ENCODE assay signal across 8 cellular contexts in genomic region chr16:31177136-31177535, GRCh38. TPM values are rescaled to one million over a fixed set of nuclear protein-coding genes. Genes with fewer than 3 reads are reported as not detected.
DNase-seq lines count a peak whose midpoint lies in the region; ATAC-seq, FAIRE-seq and TF ChIP-seq lines count a peak whose summit lies in the region.
"Had no signal": no experiment of that assay in that cellular context is flagged by ENCODE, and none has a peak within 500 bp of the region (broad histone marks: within the 10 kb centered on the region; RNA-seq: fewer than 3 reads in every experiment).

No MANE protein-coding gene starts in this region.

- no peak for ATAC-seq in GM19455 (IDR thresholded peaks at IDR 0.05; ENCODE audit: unreplicated experiment)
- ATAC-seq: K562 had no signal

- intact Hi-C loops in OCI-LY7 (cut with micrococcal nuclease; ENCODE audit: unreplicated experiment): no loop called here

- H2AFZ ChIP-seq in OCI-LY7 (ENCODE audit: low read length): peak overlapping the region; percentile 93

- peaks cover 33% of the 10 kb centered on the region for H3K79me2 ChIP-seq in OCI-LY7 (ENCODE audit: insufficient read depth, low read depth, low read length)

- H3K4me3 ChIP-seq in BLaER1: no peak overlapping the region
- H3K4me3 ChIP-seq in OCI-LY7 (ENCODE audit: low read depth, low read length, poor library complexity, severe bottlenecking): no peak overlapping the region
- no peak overlapping the region for H3K4me3 ChIP-seq in bronchial epithelial cell (ENCODE audit: low read depth, low read length)
- H3K4me3 ChIP-seq: K562 had no signal

- H3K9ac ChIP-seq in BLaER1: no peak overlapping the region

- FAIRE-seq in bronchial epithelial cell (lab: Jason Lieb, UNC): no peak
- FAIRE-seq: K562 had no signal

- no TSS peak for BruUV-seq in OCI-LY7 (replicated peaks; lab: Mats Ljungman, UMichigan)

- H3K36me3 ChIP-seq in BLaER1: peaks cover 14% of the 10 kb centered on the region
- peaks cover 21% of the 10 kb centered on the region for H3K36me3 ChIP-seq in OCI-LY7 (ENCODE audit: insufficient read depth, low read length)
- no peaks in the 10 kb centered on the region for H3K36me3 ChIP-seq in bronchial epithelial cell (ENCODE audit: control insufficient read depth, insufficient read depth, low read length)

- CTCF ChIA-PET in OCI-LY7 (lab: Charles Lee; ENCODE audit: unreplicated experiment): no interaction called here

- H4K20me1 ChIP-seq in BLaER1 (peaks cover 21% of the 10 kb centered on the region), OCI-LY7 (ENCODE audit: insufficient read depth, low read length) (peaks cover 15% of the 10 kb centered on the region)

- no peaks in the 10 kb centered on the region for H3K9me3 ChIP-seq in BLaER1
- no peaks in the 10 kb centered on the region for H3K9me3 ChIP-seq in OCI-LY7 (ENCODE audit: low read length)

- H3K4me1 ChIP-seq in BLaER1: peaks cover 40% of the 10 kb centered on the region
- peaks cover 32% of the 10 kb centered on the region for H3K4me1 ChIP-seq in OCI-LY7 (ENCODE audit: insufficient read depth, low read length, poor library complexity, severe bottlenecking)

- H3K27me3 ChIP-seq in BLaER1: no peaks in the 10 kb centered on the region
- H3K27me3 ChIP-seq in bronchial epithelial cell (ENCODE audit: control insufficient read depth, insufficient read depth, low read length): no peaks in the 10 kb centered on the region

- H3K27ac ChIP-seq in BLaER1: no peak overlapping the region
- peak overlapping the region; percentile 9 for H3K27ac ChIP-seq in OCI-LY7 (ENCODE audit: low read depth, low read length, poor library complexity, severe bottlenecking)

- POLR2A ChIA-PET in OCI-LY7 (lab: Charles Lee): interaction anchor here (0.6 to 0.9 kb wide), 3 partner anchors 17 to 64 kb away, joined by 3 to 6 read pairs (median 3); no protein-coding TSS in a partner anchor

- peak; percentile 58 for DNase-seq in OCI-LY7 (ENCODE audit: low spot score)
- DNase-seq in bronchial epithelial cell (ENCODE audit: low read depth): peak; percentile 64
- no peak for DNase-seq in GOT3 (lab: John Stamatoyannopoulos, UW)
- no peak for DNase-seq in inferior parietal cortex (ENCODE audit: extremely low spot score)
- DNase-seq: DMS 273 treated with DMSO at 0.1 percent for 48 hours had no signal

- no peaks in the 10 kb centered on the region for H3K9me2 ChIP-seq in OCI-LY7 (ENCODE audit: insufficient read depth, low read length)

- peak overlapping the region; percentile 71 for H3K4me2 ChIP-seq in BLaER1
- H3K4me2 ChIP-seq in OCI-LY7 (ENCODE audit: low read length): peak overlapping the region; percentile 51

- TF ChIP-seq CTCF in OCI-LY7 (conservative IDR thresholded peaks at IDR 0.05; ENCODE audit: low read length): no peak
- no peak for TF ChIP-seq CTCF in bronchial epithelial cell (IDR thresholded peaks at IDR 0.05; ENCODE audit: insufficient read depth, low read length, severe bottlenecking)

RNA-seq across cellular contexts. Expression of gene FUS, which starts 2.8 kb away (rescaled TPM):
- total RNA-seq in OCI-LY7 (2014; rRNA removed; shearing (Covaris generic)): 90.0 and 104 TPM in 2 replicates
- total RNA-seq in OCI-LY7 (2022) (880 and 953 TPM in 2 replicates), bronchial epithelial cell (24.2 and 25.0 TPM in 2 replicates)

RNA-seq across cellular contexts. Expression of gene PYCARD, which starts 25.4 kb away (rescaled TPM):
- 3.7 and 5.5 TPM in 2 replicates for total RNA-seq in OCI-LY7 (2014; rRNA removed; shearing (Covaris generic))
- total RNA-seq in OCI-LY7 (2022) (10.3 and 14.8 TPM in 2 replicates), bronchial epithelial cell (88.2 and 147 TPM in 2 replicates)

RNA-seq across cellular contexts. Expression of gene PRSS36, which starts 27.3 kb away (rescaled TPM):
- total RNA-seq in OCI-LY7 (2014; rRNA removed; shearing (Covaris generic)): 0.36 TPM in 1 of 2 replicates, not detected in the other
- 1.0 TPM in 1 of 2 replicates, not detected in the other for total RNA-seq in OCI-LY7 (2022)
- total RNA-seq in bronchial epithelial cell: 0.26 and 1.3 TPM in 2 replicates

RNA-seq across cellular contexts. Expression of gene TRIM72, which starts 36.8 kb away (rescaled TPM):
- 0.13 and 0.21 TPM in 2 replicates for total RNA-seq in OCI-LY7 (2014; rRNA removed; shearing (Covaris generic))
- total RNA-seq in OCI-LY7 (2022): 0.46 and 1.1 TPM in 2 replicates
- total RNA-seq in bronchial epithelial cell: under 0.01 TPM in 1 of 2 replicates, not detected in the other

RNA-seq across cellular contexts. Expression of gene PYDC1, which starts 39.8 kb away (rescaled TPM):
- total RNA-seq in OCI-LY7 (2014; rRNA removed; shearing (Covaris generic)): not detected in 2 replicates
- total RNA-seq in OCI-LY7 (2022) (not detected in 2 replicates), bronchial epithelial cell (not detected in 2 replicates)
- total RNA-seq: K562 had no signal

Comparison
In these comparisons a context has a peak if more than half of its experiments do, and no peak if none do; other contexts are left out.
1. DNase-seq: peak in OCI-LY7 (single experiment) and bronchial epithelial cell (single experiment); none in GOT3 (single experiment) and inferior parietal cortex (single experiment).